Comparison of ENCODE assay signal across 17 cellular contexts in genomic region chrX:152900937-152901445, GRCh38.
"Had no signal": no experiment of that assay in that cellular context is flagged by ENCODE, and none has a peak within 500 bp of the region (broad histone marks: within the 10 kb centered on the region; RNA-seq: fewer than 3 reads in every experiment).

No MANE protein-coding gene starts in this region.

- H3K27me3 ChIP-seq: SJCRH30 had no signal

- H3K4me3 ChIP-seq: left ventricle myocardium inferior, pancreas, SJCRH30, transverse colon had no signal

- H3K36me3 ChIP-seq: left ventricle myocardium inferior, pancreas, SJCRH30, transverse colon had no signal

- ATAC-seq: effector memory CD8-positive, alpha-beta T cell; pancreas; T-helper 17 cell had no signal

- DNase-seq: activated B cell treated with CpG ODN at 0.5 μM for 24 hours; activated CD4-positive, alpha-beta T cell treated with anti-CD3 and anti-CD28 coated beads, Interleukin-2, amount 50 U/mL, for 1 hour; activated gamma-delta T cell treated with Interleukin-2 at 50 U/mL for 16 hours; activated naive CD8-positive, alpha-beta T cell treated with anti-CD3 and anti-CD28 coated beads for 36 hours; activated T-cell treated with anti-CD3 and anti-CD28 coated beads, Interleukin-2, amount 50 U/mL, for 1 hour; effector memory CD8-positive, alpha-beta T cell; islet precursor cell; left ventricle myocardium inferior; naive B cell; SJCRH30; stimulated activated CD4-positive, alpha-beta T cell treated with anti-CD3 and anti-CD28 coated beads, Interleukin-4, amount 100 ng/mL, for 24 hours; stimulated activated naive CD4-positive, alpha-beta T cell treated with Interleukin-2 at 50 U/mL for 16 hours; T-helper 17 cell; transverse colon had no signal

- H3K27ac ChIP-seq: left ventricle myocardium inferior, pancreas, SJCRH30, transverse colon had no signal

- H3K36me3 Mint-ChIP-seq: activated naive CD8-positive, alpha-beta T cell treated with anti-CD3 and anti-CD28 coated beads for 36 hours; brain; naive B cell had no signal

- H3K4me1 ChIP-seq: pancreas, SJCRH30, transverse colon had no signal

- H3K4me1 Mint-ChIP-seq: activated B cell treated with CpG ODN at 0.5 μM for 24 hours; activated naive CD8-positive, alpha-beta T cell treated with anti-CD3 and anti-CD28 coated beads for 36 hours; T-helper 17 cell had no signal

- H3K9me3 Mint-ChIP-seq: activated B cell treated with CpG ODN at 0.5 μM for 24 hours; activated naive CD8-positive, alpha-beta T cell treated with anti-CD3 and anti-CD28 coated beads for 36 hours; dendritic cell treated with granulocyte-macrophage colony-stimulating factor and Interleukin-4, amounts not matched to agents 40 ng/mL and 50 ng/mL, for 4 days; effector memory CD8-positive, alpha-beta T cell had no signal

- H3K9me3 ChIP-seq: left ventricle myocardium inferior, pancreas, SJCRH30, transverse colon had no signal

- H3K27ac Mint-ChIP-seq: activated B cell treated with CpG ODN at 0.5 μM for 24 hours; activated naive CD8-positive, alpha-beta T cell treated with anti-CD3 and anti-CD28 coated beads for 36 hours; dendritic cell treated with granulocyte-macrophage colony-stimulating factor and Interleukin-4, amounts not matched to agents 40 ng/mL and 50 ng/mL, for 4 days; effector memory CD8-positive, alpha-beta T cell; T-helper 17 cell had no signal

- H3K4me3 Mint-ChIP-seq: activated B cell treated with CpG ODN at 0.5 μM for 24 hours; activated naive CD8-positive, alpha-beta T cell treated with anti-CD3 and anti-CD28 coated beads for 36 hours; dendritic cell treated with granulocyte-macrophage colony-stimulating factor and Interleukin-4, amounts not matched to agents 40 ng/mL and 50 ng/mL, for 4 days; effector memory CD8-positive, alpha-beta T cell; naive B cell; T-helper 17 cell had no signal
